1 cellular context compared by ENCODE assay signal in genomic region chr10:11036424-11037011, GRCh38.
TF ChIP-seq lines count a peak whose summit lies in the region.

No MANE protein-coding gene starts in this region.

TF ChIP-seq in K562, 482 proteins besides CTCF, POLR2A, EP300 and RAD21 (continued from another document):
- no peak for TF ChIP-seq POLR2H (tag; IDR thresholded peaks at IDR 0.05; ENCODE audit: low read depth)
- no peak for TF ChIP-seq EWSR1 (IDR thresholded peaks at IDR 0.05; ENCODE audit: borderline replicate concordance, low read depth, partially characterized antibody)
- TF ChIP-seq SETDB1 (IDR thresholded peaks at IDR 0.05; ENCODE audit: low read length): no peak
- no peak for TF ChIP-seq RFX5 (IDR thresholded peaks at IDR 0.05; ENCODE audit: low read depth, low read length)
- TF ChIP-seq LCOR (CRISPR knock-in tag; IDR thresholded peaks at IDR 0.05): no peak
- TF ChIP-seq MECOM (CRISPR knock-in tag; IDR thresholded peaks at IDR 0.05): no peak
- no peak for TF ChIP-seq IRF9 (tag; IDR thresholded peaks at IDR 0.05)
- no peak for TF ChIP-seq HMGN3 (IDR thresholded peaks at IDR 0.05; ENCODE audit: borderline replicate concordance, extremely low read depth, insufficient read length, low read depth, low read length)
- no peak for TF ChIP-seq ARID3A (IDR thresholded peaks at IDR 0.05; ENCODE audit: borderline replicate concordance, low read depth, low read length)
